In genomic region chr9:130835441-130836298, GRCh38 we compare ENCODE assay signal across 8 cellular contexts. TPM values are rescaled to one million over a fixed set of nuclear protein-coding genes. Genes with fewer than 3 reads are reported as not detected.
DNase-seq lines count a peak whose midpoint lies in the region; ATAC-seq, FAIRE-seq and TF ChIP-seq lines count a peak whose summit lies in the region.

No MANE protein-coding gene starts in this region.

- TF ChIP-seq CTCF in 22Rv1 (IDR thresholded peaks at IDR 0.05): no peak
- TF ChIP-seq CTCF in bronchial epithelial cell (IDR thresholded peaks at IDR 0.05; ENCODE audit: insufficient read depth, low read length, severe bottlenecking): no peak

- peak overlapping the region; percentile 74 for H3K27ac ChIP-seq in 22Rv1

- no peak for DNase-seq in bronchial epithelial cell (ENCODE audit: low read depth)
- DNase-seq in kidney tubule cell (ENCODE audit: low spot score): peak; percentile 35
- peak; percentile 16 to 41 for DNase-seq in stimulated activated CD4-positive, alpha-beta T cell treated with anti-CD3 and anti-CD28 coated beads, Interleukin-2, amount 100 ng/mL, for 48 hours
- no peak for DNase-seq in putamen (ENCODE audit: low spot score)

- H3K4me3 ChIP-seq in bronchial epithelial cell (ENCODE audit: low read depth, low read length): peak overlapping the region; percentile 45

- no peaks in the 10 kb centered on the region for H3K36me3 ChIP-seq in bronchial epithelial cell (ENCODE audit: control insufficient read depth, insufficient read depth, low read length)

- no peak for FAIRE-seq in bronchial epithelial cell (lab: Jason Lieb, UNC)

- ATAC-seq in GM18498 (IDR thresholded peaks at IDR 0.05; ENCODE audit: unreplicated experiment) (peak; percentile 38), HG03342 (IDR thresholded peaks at IDR 0.05; ENCODE audit: unreplicated experiment) (peak; percentile 42), SK-N-SH treated with all-trans-retinoic acid at 6 μM for 48 hours (peak; percentile 7; the same call in 1 of the 3 replicates)

- no peaks in the 10 kb centered on the region for H3K27me3 ChIP-seq in bronchial epithelial cell (ENCODE audit: control insufficient read depth, insufficient read depth, low read length)

TF ChIP-seq in SK-N-SH treated with all-trans-retinoic acid at 6 μM for 48 hours, 23 proteins besides CTCF, POLR2A, EP300 and RAD21:
- TF ChIP-seq PPARA (CRISPR knock-in tag; IDR thresholded peaks at IDR 0.05; ENCODE audit: borderline replicate concordance) (no peak), BACH2 (CRISPR knock-in tag; IDR thresholded peaks at IDR 0.05; ENCODE audit: borderline replicate concordance) (no peak), ZNF70 (CRISPR knock-in tag; IDR thresholded peaks at IDR 0.05) (no peak), ZFP3 (CRISPR knock-in tag; IDR thresholded peaks at IDR 0.05) (no peak), GLIS3 (CRISPR knock-in tag; IDR thresholded peaks at IDR 0.05) (no peak), TOX (CRISPR knock-in tag; IDR thresholded peaks at IDR 0.05; ENCODE audit: borderline replicate concordance) (no peak)

RNA-seq across cellular contexts. Expression of gene ABL1, which starts 0.6 kb away (rescaled TPM):
- total RNA-seq in bronchial epithelial cell: 17.6 and 20.1 TPM in 2 replicates

Comparison
In these comparisons a context has a peak if more than half of its experiments do, and no peak if none do; other contexts are left out.
1. DNase-seq: peak in kidney tubule cell (single experiment) and stimulated activated CD4-positive, alpha-beta T cell treated with anti-CD3 and anti-CD28 coated beads, Interleukin-2, amount 100 ng/mL, for 48 hours (2 of 2); none in bronchial epithelial cell (single experiment) and putamen (single experiment).
2. Peak in every context shown above with its lines, with median percentiles within 50 percentile points of each other: ATAC-seq.